Comparison of ENCODE assay signal across 19 cellular contexts in genomic region chr3:177134166-177134565, GRCh38.
A peak's percentile ranks its signal among the peaks of the same experiment; 100 is the strongest.
DNase-seq lines count a peak whose midpoint lies in the region; ATAC-seq, FAIRE-seq and TF ChIP-seq lines count a peak whose summit lies in the region.
"Had no signal": no experiment of that assay in that cellular context is flagged by ENCODE, and none has a peak within 500 bp of the region (broad histone marks: within the 10 kb centered on the region; RNA-seq: fewer than 3 reads in every experiment).

No MANE protein-coding gene starts in this region.

- H3K36me3 ChIP-seq in muscle layer of colon (ENCODE audit: insufficient read depth, low read length): no peaks in the 10 kb centered on the region

- no peak for TF ChIP-seq CTCF in AG10803 (conservative IDR thresholded peaks at IDR 0.05; ENCODE audit: low read length)

- no peak for FAIRE-seq in urothelium cell line (lab: Jason Lieb, UNC)
- FAIRE-seq: endometrium had no signal

- H3K27ac ChIP-seq in muscle layer of colon (ENCODE audit: low read depth, low read length): peak overlapping the region; percentile 39
- H3K27ac ChIP-seq: upper lobe of right lung had no signal

- ATAC-seq in HG03095 (IDR thresholded peaks at IDR 0.05; ENCODE audit: unreplicated experiment) (no peak), HG02588 (IDR thresholded peaks at IDR 0.05; ENCODE audit: unreplicated experiment) (no peak)
- ATAC-seq: activated CD4-positive, CD25-positive, alpha-beta regulatory T cell treated with anti-CD3 and anti-CD28 coated beads, Interleukin-2, amount 50 U/mL, for 24 hours; T-cell; upper lobe of right lung had no signal

- in situ Hi-C loops in KBM-7 (cut with MboI; ENCODE audit: low pct_unique_long_range_greater_than_20kb, low sequenced_read_pairs): no loop called here

- no peaks in the 10 kb centered on the region for H3K9me3 ChIP-seq in muscle layer of colon (ENCODE audit: low read length)
- H3K9me3 ChIP-seq: upper lobe of right lung had no signal

- peaks cover 20% of the 10 kb centered on the region for H3K4me1 ChIP-seq in muscle layer of colon (ENCODE audit: insufficient read depth, low read length)

- H3K4me3 ChIP-seq in AG10803 (ENCODE audit: low read length): no peak overlapping the region
- no peak overlapping the region for H3K4me3 ChIP-seq in muscle layer of colon (ENCODE audit: low read depth in 1 of 2, low read length in 2 of 2)
- H3K4me3 ChIP-seq: upper lobe of right lung had no signal

- no peak overlapping the region for H3K9ac ChIP-seq in muscle layer of colon (ENCODE audit: low read length)

- DNase-seq in AG10803 (ENCODE audit: low read depth) (peak; percentile 25), KBM-7 (peak; percentile 13), dermis blood vessel endothelial cell (peak; percentile 75), NCI-H187 treated with DMSO at 0.1 percent for 48 hours (lab: John Stamatoyannopoulos, UW) (no peak), urothelium cell line (ENCODE audit: low spot score) (no peak)
- DNase-seq: activated CD8-positive, alpha-beta memory T cell treated with anti-CD3 and anti-CD28 coated beads, Interleukin-2, amount 50 U/mL, for 48 hours; activated naive CD4-positive, alpha-beta T cell treated with anti-CD3 and anti-CD28 coated beads for 36 hours; caudate nucleus; DMS 273 treated with DMSO at 0.1 percent for 48 hours; NCI-H2029; posterior cingulate gyrus; stimulated activated CD8-positive, alpha-beta memory T cell treated with anti-CD3 and anti-CD28 coated beads, Interleukin-4, amount 100 ng/mL, for 48 hours; T-cell; upper lobe of right lung had no signal

- H3K27me3 ChIP-seq in muscle layer of colon (ENCODE audit: control insufficient read depth in 1 of 2, insufficient read depth in 2 of 2, low read length in 2 of 2): no peaks in the 10 kb centered on the region
- H3K27me3 ChIP-seq: upper lobe of right lung had no signal

Comparison
In these comparisons a context has a peak if more than half of its experiments do, and no peak if none do; other contexts are left out.
1. DNase-seq: peak in AG10803 (single experiment), KBM-7 (single experiment) and dermis blood vessel endothelial cell (single experiment); none in NCI-H187 treated with DMSO at 0.1 percent for 48 hours (single experiment) and urothelium cell line (single experiment).